16 cellular contexts compared by ENCODE assay signal in genomic region chr5:137234973-137235943, GRCh38.
DNase-seq lines count a peak whose midpoint lies in the region; ATAC-seq and TF ChIP-seq lines count a peak whose summit lies in the region.
"Had no signal": no experiment of that assay in that cellular context is flagged by ENCODE, and none has a peak within 500 bp of the region (broad histone marks: within the 10 kb centered on the region; RNA-seq: fewer than 3 reads in every experiment).

No MANE protein-coding gene starts in this region.

- no peaks in the 10 kb centered on the region for H3K36me3 ChIP-seq in RWPE2 (ENCODE audit: low read depth)
- H3K36me3 ChIP-seq: BLaER1 had no signal

- no peak for TF ChIP-seq CTCF in RWPE2 (IDR thresholded peaks at IDR 0.05; ENCODE audit: poor library complexity, severe bottlenecking)

- peaks cover 22% of the 10 kb centered on the region for H3K4me1 ChIP-seq in RWPE2 (ENCODE audit: insufficient read depth, poor library complexity, severe bottlenecking)
- H3K4me1 ChIP-seq: BLaER1 had no signal

- H3K27me3 ChIP-seq in RWPE2 (ENCODE audit: insufficient read depth, poor library complexity, severe bottlenecking) = no peaks in the 10 kb centered on the region
- H3K27me3 ChIP-seq: BLaER1 had no signal

- DNase-seq in RWPE2 (ENCODE audit: low spot score) (no peak), renal cortical epithelial cell (ENCODE audit: low read depth) (peak; percentile 87), DMS53 treated with DMSO at 0.1 percent for 48 hours (lab: John Stamatoyannopoulos, UW; ENCODE audit: unreplicated experiment) (no peak)
- DNase-seq: activated naive CD8-positive, alpha-beta T cell treated with anti-CD3 and anti-CD28 coated beads for 36 hours; activated T-cell treated with anti-CD3 and anti-CD28 coated beads, Interleukin-2, amount 50 U/mL, for 4 hours; caudate nucleus; DMS153; H7; NCI-H2029; NCI-H510A treated with DMSO at 0.1 percent for 48 hours; stimulated activated CD4-positive, alpha-beta T cell treated with anti-CD3 and anti-CD28 coated beads, Interleukin-15, amount 100 ng/mL, for 24 hours had no signal

- no peaks in the 10 kb centered on the region for H3K9me3 ChIP-seq in RWPE2 (ENCODE audit: severe bottlenecking)
- H3K9me3 ChIP-seq: BLaER1 had no signal

- peak; percentile 74 for ATAC-seq in GM19035 (IDR thresholded peaks at IDR 0.05; ENCODE audit: unreplicated experiment)
- peak; percentile 53 for ATAC-seq in HG03060 (IDR thresholded peaks at IDR 0.05; ENCODE audit: low read depth, unreplicated experiment)
- ATAC-seq in RWPE2 (ENCODE audit: low read depth) = peak; percentile 77
- no peak for ATAC-seq in HG02852 (IDR thresholded peaks at IDR 0.05; ENCODE audit: unreplicated experiment)
- no peak for ATAC-seq in HG03135 (IDR thresholded peaks at IDR 0.05; ENCODE audit: unreplicated experiment)
- ATAC-seq: activated T-cell treated with anti-CD3 and anti-CD28 coated beads, Interleukin-2, amount 50 U/mL, for 4 hours had no signal

- H3K4me3 ChIP-seq in RWPE2 (ENCODE audit: severe bottlenecking) = no peak overlapping the region
- H3K4me3 ChIP-seq: BLaER1 had no signal

- H3K27ac ChIP-seq in RWPE2 (ENCODE audit: poor library complexity, severe bottlenecking) = peak overlapping the region; percentile 72
- H3K27ac ChIP-seq: BLaER1 had no signal

Comparison
In these comparisons a context has a peak if more than half of its experiments do, and no peak if none do; other contexts are left out.
1. ATAC-seq: peak in GM19035 (single experiment), HG03060 (single experiment) and RWPE2 (single experiment); none in HG02852 (single experiment) and HG03135 (single experiment).